ENCODE assay signal across 36 cellular contexts in genomic region chr9:71844808-71845207, GRCh38.
"Had no signal": no experiment of that assay in that cellular context is flagged by ENCODE, and none has a peak within 500 bp of the region (broad histone marks: within the 10 kb centered on the region; RNA-seq: fewer than 3 reads in every experiment).

No MANE protein-coding gene starts in this region.

- H3K4me3 Mint-ChIP-seq: activated B cell treated with CpG ODN at 0.5 μM for 24 hours; activated CD4-positive, alpha-beta memory T cell treated with anti-CD3 and anti-CD28 coated beads for 36 hours; activated CD4-positive, alpha-beta T cell treated with anti-CD3 and anti-CD28 coated beads, Interleukin-2, amount 10 ng/mL, durations not matched to agents 24 days and 14 days; activated CD8-positive, alpha-beta T cell treated with anti-CD3 and anti-CD28 coated beads for 36 hours; activated naive CD4-positive, alpha-beta T cell treated with anti-CD3 and anti-CD28 coated beads for 36 hours; activated naive CD8-positive, alpha-beta T cell treated with anti-CD3 and anti-CD28 coated beads for 36 hours; activated T-cell treated with anti-CD3 and anti-CD28 coated beads, Interleukin-2, amount 50 U/mL, for 4 hours; activated T-cell treated with anti-CD3 and anti-CD28 coated beads, Interleukin-2, amount 50 U/mL, for 72 hours; activated T-helper 1 cell treated with anti-CD3 and anti-CD28 coated beads, Interleukin-12 subunit alpha, Interleukin-12 subunit beta, Interleukin-2, Interleukin-4 antibody, amounts not matched to agents 30 ng/mL and 10 ng/mL and 1 ng/mL, durations not matched to agents 14 hours and 24 hours and 36 hours; activated T-helper 17 cell treated with anti-CD3 and anti-CD28 coated beads, Interleukin-2, amount 50 U/mL, for 72 hours; T-helper 1 cell treated with Interleukin-12 subunit alpha and Interleukin-12 subunit beta and Interleukin-4 antibody, amounts not matched to agents 30 μg/mL and 1 μg/mL, for 36 hours; T-helper 2 cell treated with Interferon-gamma antibody and Interleukin-4, amounts not matched to agents 5 μg/mL and 100 μg/mL, for 36 hours had no signal

- DNase-seq: activated B cell treated with CpG ODN at 0.5 μM for 24 hours; activated CD4-positive, alpha-beta memory T cell treated with anti-CD3 and anti-CD28 coated beads for 36 hours; activated CD4-positive, alpha-beta T cell treated with anti-CD3 and anti-CD28 coated beads for 4 hours; activated CD4-positive, alpha-beta T cell treated with anti-CD3 and anti-CD28 coated beads, Interleukin-2, amount 10 ng/mL, durations not matched to agents 24 days and 14 days; activated CD4-positive, alpha-beta T cell treated with anti-CD3 and anti-CD28 coated beads, Interleukin-2, amount 50 U/mL, for 1 hour; activated CD4-positive, alpha-beta T cell treated with anti-CD3 and anti-CD28 coated beads, Interleukin-2, amount 50 U/mL, for 4 hours; activated CD4-positive, CD25-positive, alpha-beta regulatory T cell treated with anti-CD3 and anti-CD28 coated beads, Interleukin-2, amount 50 U/mL, for 72 hours; activated CD8-positive, alpha-beta memory T cell treated with anti-CD3 and anti-CD28 coated beads, Interleukin-2, amount 50 U/mL, for 4 hours; activated CD8-positive, alpha-beta T cell treated with anti-CD3 and anti-CD28 coated beads for 36 hours; activated effector memory CD4-positive, alpha-beta T cell treated with anti-CD3 and anti-CD28 coated beads, Interleukin-2, amount 50 U/mL, for 16 hours; activated gamma-delta T cell treated with Interleukin-2 at 50 U/mL for 16 hours; activated naive CD4-positive, alpha-beta T cell; activated naive CD4-positive, alpha-beta T cell treated with anti-CD3 and anti-CD28 coated beads for 36 hours; activated naive CD4-positive, alpha-beta T cell treated with anti-CD3 and anti-CD28 coated beads, Interleukin-2, amount 50 U/mL, for 16 hours; activated naive CD8-positive, alpha-beta T cell treated with anti-CD3 and anti-CD28 coated beads for 36 hours; activated T-cell treated with anti-CD3 and anti-CD28 coated beads for 4 hours; activated T-cell treated with anti-CD3 and anti-CD28 coated beads, Interleukin-2, amount 50 U/mL, for 1 hour; activated T-cell treated with anti-CD3 and anti-CD28 coated beads, Interleukin-2, amount 50 U/mL, for 4 hours; activated T-cell treated with anti-CD3 and anti-CD28 coated beads, Interleukin-2, amount 50 U/mL, for 72 hours; adrenal gland; amniotic stem cell; aorta; body of pancreas; brain microvascular endothelial cell; central memory CD4-positive, alpha-beta T cell; T-helper 2 cell; T-helper 9 cell had no signal

- H3K36me3 Mint-ChIP-seq: activated CD4-positive, alpha-beta memory T cell treated with anti-CD3 and anti-CD28 coated beads for 36 hours had no signal

- H3K9me3 Mint-ChIP-seq: activated naive CD4-positive, alpha-beta T cell treated with anti-CD3 and anti-CD28 coated beads for 36 hours; activated naive CD8-positive, alpha-beta T cell treated with anti-CD3 and anti-CD28 coated beads for 36 hours; activated T-cell treated with anti-CD3 and anti-CD28 coated beads, Interleukin-2, amount 50 U/mL, for 4 hours; activated T-helper 1 cell treated with anti-CD3 and anti-CD28 coated beads, Interleukin-12 subunit alpha, Interleukin-12 subunit beta, Interleukin-2, Interleukin-4 antibody, amounts not matched to agents 30 ng/mL and 10 ng/mL and 1 ng/mL, durations not matched to agents 14 hours and 24 hours and 36 hours; activated T-helper 17 cell treated with anti-CD3 and anti-CD28 coated beads, Interleukin-2, amount 50 U/mL, for 72 hours had no signal

- H3K36me3 ChIP-seq: adrenal gland, brain microvascular endothelial cell, breast epithelium had no signal

- H3K9me3 ChIP-seq: adrenal gland, body of pancreas had no signal

- ATAC-seq: activated CD8-positive, alpha-beta T cell treated with anti-CD3 and anti-CD28 coated beads for 36 hours; activated naive CD4-positive, alpha-beta T cell treated with anti-CD3 and anti-CD28 coated beads, Interleukin-2, amount 50 U/mL, for 72 hours; activated T-cell treated with anti-CD3 and anti-CD28 coated beads, Interleukin-2, amount 50 U/mL, for 4 hours; activated T-cell treated with anti-CD3 and anti-CD28 coated beads, Interleukin-2, amount 50 U/mL, for 72 hours; activated T-helper 17 cell treated with anti-CD3 and anti-CD28 coated beads, Interleukin-2, amount 50 U/mL, for 72 hours; body of pancreas had no signal

- H3K4me3 ChIP-seq: adrenal gland, body of pancreas, breast epithelium had no signal

- H3K4me1 Mint-ChIP-seq: activated B cell treated with CpG ODN at 0.5 μM for 24 hours; activated CD4-positive, alpha-beta T cell treated with anti-CD3 and anti-CD28 coated beads, Interleukin-2, amount 10 ng/mL, durations not matched to agents 24 days and 14 days; activated naive CD8-positive, alpha-beta T cell treated with anti-CD3 and anti-CD28 coated beads for 36 hours; activated T-helper 17 cell treated with anti-CD3 and anti-CD28 coated beads, Interleukin-2, amount 50 U/mL, for 72 hours had no signal

- H3K4me1 ChIP-seq: adrenal gland, body of pancreas, breast epithelium had no signal

- H3K27ac ChIP-seq: adrenal gland, body of pancreas, brain microvascular endothelial cell, breast epithelium, VCaP had no signal

- H3K27me3 Mint-ChIP-seq: activated B cell treated with CpG ODN at 0.5 μM for 24 hours; activated CD4-positive, alpha-beta memory T cell treated with anti-CD3 and anti-CD28 coated beads for 36 hours; activated CD4-positive, alpha-beta T cell treated with anti-CD3 and anti-CD28 coated beads, Interleukin-2, amount 10 ng/mL, durations not matched to agents 24 days and 14 days; activated CD8-positive, alpha-beta T cell treated with anti-CD3 and anti-CD28 coated beads for 36 hours; activated naive CD8-positive, alpha-beta T cell treated with anti-CD3 and anti-CD28 coated beads for 36 hours; activated T-helper 17 cell treated with anti-CD3 and anti-CD28 coated beads, Interleukin-2, amount 50 U/mL, for 72 hours had no signal

- H3K27ac Mint-ChIP-seq: activated B cell treated with CpG ODN at 0.5 μM for 24 hours; activated CD4-positive, alpha-beta memory T cell treated with anti-CD3 and anti-CD28 coated beads for 36 hours; activated CD4-positive, alpha-beta T cell treated with anti-CD3 and anti-CD28 coated beads, Interleukin-2, amount 10 ng/mL, durations not matched to agents 24 days and 14 days; activated CD8-positive, alpha-beta T cell treated with anti-CD3 and anti-CD28 coated beads for 36 hours; activated naive CD4-positive, alpha-beta T cell treated with anti-CD3 and anti-CD28 coated beads for 36 hours; activated naive CD4-positive, alpha-beta T cell treated with anti-CD3 and anti-CD28 coated beads, Interleukin-2, amount 50 U/mL, for 72 hours; activated naive CD8-positive, alpha-beta T cell treated with anti-CD3 and anti-CD28 coated beads for 36 hours; activated T-cell treated with anti-CD3 and anti-CD28 coated beads, Interleukin-2, amount 50 U/mL, for 72 hours; activated T-helper 1 cell treated with anti-CD3 and anti-CD28 coated beads, Interleukin-12 subunit alpha, Interleukin-12 subunit beta, Interleukin-2, Interleukin-4 antibody, amounts not matched to agents 30 ng/mL and 10 ng/mL and 1 ng/mL, durations not matched to agents 14 hours and 24 hours and 36 hours; activated T-helper 17 cell treated with anti-CD3 and anti-CD28 coated beads, Interleukin-2, amount 50 U/mL, for 72 hours; T-helper 1 cell treated with Interleukin-12 subunit alpha and Interleukin-12 subunit beta and Interleukin-4 antibody, amounts not matched to agents 30 μg/mL and 1 μg/mL, for 36 hours; T-helper 2 cell treated with Interferon-gamma antibody and Interleukin-4, amounts not matched to agents 5 μg/mL and 100 μg/mL, for 36 hours had no signal

- H3K27me3 ChIP-seq: adrenal gland, body of pancreas, brain microvascular endothelial cell, breast epithelium had no signal

- FAIRE-seq: astrocyte, TTC549 had no signal
